In genomic region chr2:186891219-186891621, GRCh38 we compare ENCODE assay signal across 19 cellular contexts. TPM values are rescaled to one million over a fixed set of nuclear protein-coding genes. Genes with fewer than 3 reads are reported as not detected.
A peak's percentile ranks its signal among the peaks of the same experiment; 100 is the strongest.
DNase-seq lines count a peak whose midpoint lies in the region; ATAC-seq and TF ChIP-seq lines count a peak whose summit lies in the region.
"Had no signal": no experiment of that assay in that cellular context is flagged by ENCODE, and none has a peak within 500 bp of the region (broad histone marks: within the 10 kb centered on the region; RNA-seq: fewer than 3 reads in every experiment).

No MANE protein-coding gene starts in this region.

- H3K27ac Mint-ChIP-seq in Calu3 (ENCODE audit: unreplicated experiment): no peak overlapping the region
- H3K27ac Mint-ChIP-seq: activated naive CD4-positive, alpha-beta T cell treated with anti-CD3 and anti-CD28 coated beads for 36 hours; stimulated activated naive CD8-positive, alpha-beta T cell treated with anti-CD3 and anti-CD28 coated beads, Interleukin-15, Interleukin-2, amounts not matched to agents 100 ng/mL and 50 ng/mL, for 24 hours had no signal

- no peak overlapping the region for H3K9ac ChIP-seq in SK-N-SH

- DNase-seq in Calu3: peak; percentile 22
- DNase-seq in HS-27A (ENCODE audit: low read depth): peak; percentile 41
- no peak for DNase-seq in SK-N-SH
- peak; percentile 55 for DNase-seq in fibroblast of peridontal ligament (ENCODE audit: extremely low read depth)
- no peak for DNase-seq in CD1c-positive myeloid dendritic cell (ENCODE audit: extremely low spot score)
- DNase-seq: activated CD8-positive, alpha-beta memory T cell treated with anti-CD3 and anti-CD28 coated beads, Interleukin-2, amount 50 U/mL, for 48 hours; activated naive CD4-positive, alpha-beta T cell treated with anti-CD3 and anti-CD28 coated beads for 36 hours; caudate nucleus; DMS79 treated with DMSO at 0.1 percent for 48 hours; head of caudate nucleus; pancreas had no signal

- H3K36me3 Mint-ChIP-seq in Calu3 (ENCODE audit: insufficient read depth, unreplicated experiment): no peaks in the 10 kb centered on the region

- TF ChIP-seq RAD21 in SK-N-SH (IDR thresholded peaks at IDR 0.05; ENCODE audit: low read length): no peak

- POLR2A ChIA-PET in SK-N-SH (lab: Yijun Ruan, JAX): no interaction called here

- no peak overlapping the region for H3K4me3 Mint-ChIP-seq in Calu3 (ENCODE audit: low read depth, unreplicated experiment)
- H3K4me3 Mint-ChIP-seq: activated naive CD4-positive, alpha-beta T cell treated with anti-CD3 and anti-CD28 coated beads for 36 hours; stimulated activated naive CD8-positive, alpha-beta T cell treated with anti-CD3 and anti-CD28 coated beads, Interleukin-15, Interleukin-2, amounts not matched to agents 100 ng/mL and 50 ng/mL, for 24 hours had no signal

- H3K36me3 ChIP-seq in SK-N-SH (replicated peaks in 1 of 2; ENCODE audit: control insufficient read depth in 1 of 2, insufficient read depth in 2 of 2, low read length in 1 of 2): no peaks in the 10 kb centered on the region
- H3K36me3 ChIP-seq: pancreas had no signal

- no peaks in the 10 kb centered on the region for H3K27me3 ChIP-seq in SK-N-SH (ENCODE audit: insufficient read depth)
- H3K27me3 ChIP-seq: pancreas had no signal

- H3K79me2 ChIP-seq in SK-N-SH (ENCODE audit: insufficient read depth): no peaks in the 10 kb centered on the region

- H4K20me1 ChIP-seq in SK-N-SH (ENCODE audit: insufficient read depth): no peaks in the 10 kb centered on the region

- H3K9me2 ChIP-seq in SK-N-SH: no peaks in the 10 kb centered on the region

- CTCF ChIA-PET in Calu3 (lab: Charles Lee): no interaction called here
- CTCF ChIA-PET in SK-N-SH (lab: Yijun Ruan, JAX): no interaction called here

- H3K27me3 Mint-ChIP-seq in Calu3 (ENCODE audit: unreplicated experiment): no peaks in the 10 kb centered on the region
- H3K27me3 Mint-ChIP-seq: stimulated activated naive CD8-positive, alpha-beta T cell treated with anti-CD3 and anti-CD28 coated beads, Interleukin-15, Interleukin-2, amounts not matched to agents 100 ng/mL and 50 ng/mL, for 24 hours had no signal

- H3K4me3 ChIP-seq in SK-N-SH (ENCODE audit: low read depth in 2 of 2, low read length in 1 of 2): no peak overlapping the region
- H3K4me3 ChIP-seq: pancreas, smooth muscle cell had no signal

- H3K9me3 Mint-ChIP-seq in Calu3 (ENCODE audit: low read depth, unreplicated experiment): no peaks in the 10 kb centered on the region
- H3K9me3 Mint-ChIP-seq: activated naive CD4-positive, alpha-beta T cell treated with anti-CD3 and anti-CD28 coated beads for 36 hours; stimulated activated naive CD8-positive, alpha-beta T cell treated with anti-CD3 and anti-CD28 coated beads, Interleukin-15, Interleukin-2, amounts not matched to agents 100 ng/mL and 50 ng/mL, for 24 hours had no signal

- ATAC-seq in GM19328 (IDR thresholded peaks at IDR 0.05; ENCODE audit: unreplicated experiment) (no peak), GM19452 (IDR thresholded peaks at IDR 0.05; ENCODE audit: unreplicated experiment) (no peak), HG03045 (IDR thresholded peaks at IDR 0.05; ENCODE audit: unreplicated experiment) (no peak)
- ATAC-seq: activated CD4-positive, CD25-positive, alpha-beta regulatory T cell treated with anti-CD3 and anti-CD28 coated beads, Interleukin-2, amount 50 U/mL, for 24 hours; pancreas had no signal

- WGBS in SK-N-SH (ENCODE audit: low lambda C conversion rate): 95% methylated on average over 1 of the region's 1 CpG

- no TSS peak for BruUV-seq in Calu3 (replicated peaks; lab: Mats Ljungman, UMichigan)

- peaks cover 4 to 5% of the 10 kb centered on the region in 2 experiments; a peak in 3 of 4 replicates for H3K4me1 ChIP-seq in SK-N-SH (ENCODE audit: control insufficient read depth in 1 of 2, insufficient read depth in 2 of 2, low read depth in 1 of 2, low read length in 1 of 2)
- H3K4me1 ChIP-seq: pancreas had no signal

- H3F3A ChIP-seq in SK-N-SH (replicated peaks; ENCODE audit: insufficient read depth): no peaks in the 10 kb centered on the region

- peaks cover 12% of the 10 kb centered on the region for H3K4me1 Mint-ChIP-seq in Calu3 (ENCODE audit: low read depth, unreplicated experiment)

- no peak for TF ChIP-seq CTCF in Calu3 (IDR thresholded peaks at IDR 0.05; ENCODE audit: unreplicated experiment)
- no peak for TF ChIP-seq CTCF in SK-N-SH (IDR thresholded peaks at IDR 0.05)

- intact Hi-C loops in Calu3 (cut with micrococcal nuclease; ENCODE audit: unreplicated experiment): no loop called here

- no peaks in the 10 kb centered on the region for H3K9me3 ChIP-seq in SK-N-SH
- H3K9me3 ChIP-seq: pancreas had no signal

- no peak for TF ChIP-seq EP300 in SK-N-SH (IDR thresholded peaks at IDR 0.05; ENCODE audit: borderline replicate concordance in 1 of 2, low read depth in 1 of 2, low read length in 1 of 2)

- no peak overlapping the region for H3K27ac ChIP-seq in SK-N-SH (ENCODE audit: low read depth in 2 of 2, low read length in 1 of 2)
- H3K27ac ChIP-seq: HL-60, pancreas had no signal

- peak overlapping the region; percentile 18; the same call in 1 of the 2 replicates for H2AFZ ChIP-seq in SK-N-SH (ENCODE audit: low read depth)

- H3K4me2 ChIP-seq in SK-N-SH: no peak overlapping the region
- H3K4me2 ChIP-seq: smooth muscle cell had no signal

TF ChIP-seq in SK-N-SH, 30 proteins besides CTCF, POLR2A, EP300 and RAD21:
- TF ChIP-seq NFIC (IDR thresholded peaks at IDR 0.05; ENCODE audit: borderline replicate concordance) (peak; percentile 25; the same call in 1 of the 2 replicates), PBX3 (IDR thresholded peaks at IDR 0.05) (peak; percentile 51; the same call in 1 of the 2 replicates), JUND (IDR thresholded peaks at IDR 0.05) (no peak), POLR2AphosphoS5 (IDR thresholded peaks at IDR 0.05; ENCODE audit: low read depth, low read length) (no peak)

RNA-seq across cellular contexts. Expression of gene ZSWIM2, which starts 42.2 kb away (rescaled TPM):
- total RNA-seq in Calu3 (2022): not detected in 2 replicates
- polyA plus RNA-seq in SK-N-SH (2012; rRNA removed): 0.05 and 0.06 TPM in 2 replicates
- 0.05 and 0.17 TPM in 2 replicates for polyA plus RNA-seq in SK-N-SH (2012; cell fraction: cytosol; rRNA removed)
- 0.14 and 0.17 TPM in 2 replicates for polyA plus RNA-seq in SK-N-SH (2012; cell fraction: nucleus; rRNA removed)
- total RNA-seq: activated naive CD4-positive, alpha-beta T cell treated with anti-CD3 and anti-CD28 coated beads for 36 hours; kidney epithelial cell; pancreas; smooth muscle cell had no signal
- polyA plus RNA-seq: smooth muscle cell had no signal

Comparison
In these comparisons a context has a peak if more than half of its experiments do, and no peak if none do; other contexts are left out.
1. DNase-seq: peak in Calu3 (single experiment), HS-27A (single experiment) and fibroblast of peridontal ligament (single experiment); none in SK-N-SH (single experiment) and CD1c-positive myeloid dendritic cell (single experiment).